8 cellular contexts compared by ENCODE assay signal in genomic region chr19:55606471-55606787, GRCh38. TPM values are rescaled to one million over a fixed set of nuclear protein-coding genes. Genes with fewer than 3 reads are reported as not detected.
DNase-seq lines count a peak whose midpoint lies in the region; ATAC-seq, FAIRE-seq and TF ChIP-seq lines count a peak whose summit lies in the region.

No MANE protein-coding gene starts in this region.

- no peak for TF ChIP-seq EP300 in GM12878 (IDR thresholded peaks at IDR 0.05; ENCODE audit: borderline replicate concordance in 1 of 2, control insufficient read depth in 1 of 2, low read depth in 2 of 2, low read length in 2 of 2)

- no peak overlapping the region for H2AFZ ChIP-seq in GM12878 (ENCODE audit: control insufficient read depth, low read depth, low read length)

- POLR2A ChIA-PET in GM12878 (lab: Charles Lee): interaction anchor here (0.6 to 2.4 kb wide), 13 partner anchors 18 to 199 kb away, joined by 3 to 21 read pairs (median 4); partner anchors contain the start of genes UBE2S, ZNF580, ZNF628 and ZNF784

- in situ Hi-C loops in GM12878 (cut with MboI): no loop called here

- H3K4me3 Mint-ChIP-seq in activated naive CD4-positive, alpha-beta T cell treated with anti-CD3 and anti-CD28 coated beads for 36 hours: peak overlapping the region; percentile 89
- H3K4me3 Mint-ChIP-seq in type B pancreatic cell: peak overlapping the region; percentile 99

- no peaks in the 10 kb centered on the region for H4K20me1 ChIP-seq in GM12878 (ENCODE audit: control insufficient read depth, insufficient read depth)

- peak overlapping the region; percentile 93 for H3K27ac Mint-ChIP-seq in activated naive CD4-positive, alpha-beta T cell treated with anti-CD3 and anti-CD28 coated beads for 36 hours
- H3K27ac Mint-ChIP-seq in type B pancreatic cell: peak overlapping the region; percentile 97

- RAD21 ChIA-PET in GM12878 (lab: Charles Lee; ENCODE audit: unreplicated experiment): interaction anchor here (0.7 to 3.3 kb wide), 12 partner anchors 14 to 326 kb away, joined by 3 to 29 read pairs (median 4); partner anchors contain the start of genes CCDC106, HSPBP1, ZNF628 and ZNF784

- DNase-seq in activated naive CD4-positive, alpha-beta T cell treated with anti-CD3 and anti-CD28 coated beads for 36 hours: no peak
- DNase-seq in activated naive CD4-positive, alpha-beta T cell treated with Interleukin-2 at 50 U/mL for 16 hours: no peak
- DNase-seq in GM12878 (ENCODE audit: low read depth, low spot score): no peak
- DNase-seq in lower lobe of right lung: no peak
- no peak for DNase-seq in type B pancreatic cell (ENCODE audit: extremely low spot score, unreplicated experiment)
- DNase-seq in Kasumi-1 (lab: John Stamatoyannopoulos, UW): no peak
- DNase-seq in GM20000 (ENCODE audit: low spot score): no peak

- H3K9me3 ChIP-seq in GM12878 (replicated peaks; ENCODE audit: control insufficient read depth, insufficient read depth, low read length) (peaks cover 2% of the 10 kb centered on the region; the same call in 1 of the 3 replicates), lower lobe of right lung (no peaks in the 10 kb centered on the region)

- SMC1A ChIA-PET in GM12878 (lab: Charles Lee; ENCODE audit: uncharacterized antibody, unreplicated experiment): interaction anchor here (0.8 to 2.2 kb wide), 13 partner anchors 8 to 130 kb away, joined by 3 to 10 read pairs (median 5); partner anchors contain the start of genes ZNF628 and ZNF784

- H3K27me3 ChIP-seq in GM12878 (replicated peaks in 1 of 2; ENCODE audit: control insufficient read depth in 2 of 2, insufficient read depth in 2 of 2, low read length in 1 of 2) (no peaks in the 10 kb centered on the region), lower lobe of right lung (ENCODE audit: low read depth) (no peaks in the 10 kb centered on the region)

- peaks cover 58% of the 10 kb centered on the region for H3K4me1 Mint-ChIP-seq in activated naive CD4-positive, alpha-beta T cell treated with anti-CD3 and anti-CD28 coated beads for 36 hours (ENCODE audit: low read depth)
- peaks cover 21% of the 10 kb centered on the region for H3K4me1 Mint-ChIP-seq in type B pancreatic cell (ENCODE audit: unreplicated experiment)

- H3K27ac ChIP-seq in GM12878 (ENCODE audit: control insufficient read depth, insufficient read depth) (peak overlapping the region; percentile 90; the same call in 1 of the 2 replicates), lower lobe of right lung (peak overlapping the region; percentile 92)

- H3K36me3 ChIP-seq in GM12878 (ENCODE audit: control insufficient read depth in 2 of 2, insufficient read depth in 2 of 2, low read length in 1 of 2) (peaks cover 0 to 12% of the 10 kb centered on the region in 2 experiments), lower lobe of right lung (peaks cover 39% of the 10 kb centered on the region)

- H3K4me2 ChIP-seq in GM12878 (ENCODE audit: control insufficient read depth, insufficient read depth): peak overlapping the region; percentile 86

- TF ChIP-seq RAD21 in GM12878 (IDR thresholded peaks at IDR 0.05; ENCODE audit: insufficient read depth, low read depth, low read length): no peak

- TF ChIP-seq CTCF in GM12878 (IDR thresholded peaks at IDR 0.05 in 2 of 3, conservative IDR thresholded peaks at IDR 0.05 in 1 of 3; ENCODE audit: control insufficient read depth in 2 of 3, extremely low read depth in 1 of 3, insufficient read depth in 1 of 3, low read depth in 3 of 3, low read length in 3 of 3): no peak
- TF ChIP-seq CTCF in lower lobe of right lung (IDR thresholded peaks at IDR 0.05): no peak
- peak; percentile 1 for TF ChIP-seq CTCF in type B pancreatic cell (conservative IDR thresholded peaks at IDR 0.05)
- TF ChIP-seq CTCF in GM20000 (IDR thresholded peaks at IDR 0.05; ENCODE audit: extremely low read depth, missing control alignments): no peak

- peak overlapping the region; percentile 77 for H3K9ac ChIP-seq in GM12878 (ENCODE audit: control insufficient read depth, insufficient read depth, low read length)

- no peak for FAIRE-seq in GM12878 (lab: Jason Lieb, UNC)

- peaks cover 29% of the 10 kb centered on the region for H3K79me2 ChIP-seq in GM12878 (ENCODE audit: control insufficient read depth, insufficient read depth, low read length)

- peaks cover 4% of the 10 kb centered on the region; the same call in 1 of the 2 replicates for H3K4me1 ChIP-seq in GM12878 (ENCODE audit: control insufficient read depth, insufficient read depth, low read length)
- H3K4me1 ChIP-seq in lower lobe of right lung: peaks cover 32% of the 10 kb centered on the region

- WGBS in GM12878 (ENCODE audit: insufficient coverage, insufficient replicate concordance, low lambda C conversion rate, missing lambda C conversion rate): 13% methylated on average over 12 of the region's 12 CpGs

- peaks cover 21% of the 10 kb centered on the region for H3K36me3 Mint-ChIP-seq in activated naive CD4-positive, alpha-beta T cell treated with anti-CD3 and anti-CD28 coated beads for 36 hours (ENCODE audit: low read depth)
- peaks cover 30% of the 10 kb centered on the region for H3K36me3 Mint-ChIP-seq in type B pancreatic cell

- no peaks in the 10 kb centered on the region for H3K27me3 Mint-ChIP-seq in activated naive CD4-positive, alpha-beta T cell treated with anti-CD3 and anti-CD28 coated beads for 36 hours (ENCODE audit: low read depth)
- H3K27me3 Mint-ChIP-seq in type B pancreatic cell: no peaks in the 10 kb centered on the region

- CTCF ChIA-PET in activated naive CD4-positive, alpha-beta T cell treated with anti-CD3 and anti-CD28 coated beads for 36 hours (lab: Charles Lee): interaction anchor here (0.5 to 3.0 kb wide), 17 partner anchors 11 to 186 kb away, joined by 3 to 41 read pairs (median 5); partner anchors contain the start of genes NAT14, ZNF579 and ZNF784
- CTCF ChIA-PET in GM12878 (lab: Yijun Ruan, JAX): interaction anchor here (0.6 to 4.6 kb wide), 22 partner anchors 12 to 267 kb away, joined by 3 to 76 read pairs (median 5); partner anchors contain the start of genes ISOC2, KMT5C, TMEM238 and U2AF2

- TF ChIP-seq POLR2A in GM12878 (IDR thresholded peaks at IDR 0.05; ENCODE audit: low read depth, low read length): peak; percentile 36; the same call in 1 of the 2 replicates

- H3K4me3 ChIP-seq in GM12878 (peak overlapping the region; percentile 69), lower lobe of right lung (peak overlapping the region; percentile 83)

- intact Hi-C loops in activated naive CD4-positive, alpha-beta T cell treated with anti-CD3 and anti-CD28 coated beads for 36 hours (cut with micrococcal nuclease): loop anchor here (1.0 to 10.0 kb wide), 5 partner anchors 36 to 462 kb away; partner anchors contain the start of genes ISOC2, TNNT1, U2AF2 and ZNF580
- intact Hi-C loops in GM12878 (cut with micrococcal nuclease; ENCODE audit: unreplicated experiment) (loop anchor here (1.0 kb wide), 1 partner anchor 89 kb away; no protein-coding TSS in a partner anchor), lower lobe of right lung (cut with DNase I) (no loop called here)

- no peaks in the 10 kb centered on the region for H3K9me3 Mint-ChIP-seq in activated naive CD4-positive, alpha-beta T cell treated with anti-CD3 and anti-CD28 coated beads for 36 hours
- no peaks in the 10 kb centered on the region for H3K9me3 Mint-ChIP-seq in type B pancreatic cell

- no TSS peak for BruUV-seq in GM12878 (replicated peaks; lab: Mats Ljungman, UMichigan)

- ATAC-seq in GM12878 (no peak), lower lobe of right lung (no peak), HG03439 (IDR thresholded peaks at IDR 0.05; ENCODE audit: unreplicated experiment) (no peak)

RNA-seq across cellular contexts. Expression of gene ZNF865, which starts 1.0 kb away (rescaled TPM):
- 10 to 100 TPM; 10.8 to 11.2 TPM for total RNA-seq in activated naive CD4-positive, alpha-beta T cell treated with anti-CD3 and anti-CD28 coated beads for 36 hours
- total RNA-seq in GM12878 (2013; cell fraction: nucleolus; rRNA removed): 9.9 and 10.4 TPM in 2 replicates
- total RNA-seq in GM12878 (2014; rRNA removed) (0.96 and 1.1 TPM in 2 replicates), GM12878 (2014; rRNA removed; fragmentation: Illumina TruSeq; extraction: Trizol) (0.78 and 0.85 TPM in 2 replicates), GM12878 (2021) (17.8 and 18.3 TPM in 2 replicates), lower lobe of right lung (16.5 TPM), type B pancreatic cell (ENCODE audit: low replicate concordance) (14.6 and 16.2 TPM in 2 replicates)
- 0.83 TPM for polyA plus RNA-seq in GM12878 (2011; ENCODE audit: low read depth)
- polyA plus RNA-seq in GM12878 (2011; rRNA removed) (0.49 and 1.5 TPM in 2 replicates), GM12878 (2014; fragmentation: Illumina TruSeq; extraction: Trizol) (0.24 and 1.2 TPM in 2 replicates), GM12878 (2014; fragmentation: Nextera tagmentation; extraction: Ambion mirVana) (under 1 TPM; 0.02 to 0.05 TPM), GM12878 (2014; rRNA removed) (7.6 and 9.8 TPM in 2 replicates), GM12878 (2016; fragmentation: Nextera tagmentation; extraction: Ambion mirVana) (under 1 TPM; 0.13 to 0.37 TPM)
- polyA plus RNA-seq in GM12878 (2011; cell fraction: cytosol; rRNA removed): 2.0 and 3.3 TPM in 2 replicates
- 7.5 and 10.9 TPM in 2 replicates for polyA plus RNA-seq in GM12878 (2011; cell fraction: nucleus; rRNA removed)
- polyA plus RNA-seq in GM12878 (2012): 6.5 and 7.1 TPM in 2 replicates
- 0.51 and 1.1 TPM in 2 replicates for polyA minus RNA-seq in GM12878 (2011; rRNA and poly(A)+ RNA removed)
- polyA minus RNA-seq in GM12878 (2011; cell fraction: cytosol; rRNA and poly(A)+ RNA removed): 2.9 and 4.3 TPM in 2 replicates
- 1.6 and 3.6 TPM in 2 replicates for polyA minus RNA-seq in GM12878 (2011; cell fraction: nucleus; rRNA and poly(A)+ RNA removed)

RNA-seq across cellular contexts. Expression of gene ZNF524, which starts 6.3 kb away (rescaled TPM):
- 10 to 100 TPM; 20.9 to 23.0 TPM for total RNA-seq in activated naive CD4-positive, alpha-beta T cell treated with anti-CD3 and anti-CD28 coated beads for 36 hours
- total RNA-seq in GM12878 (2013; cell fraction: nucleolus; rRNA removed): 10.3 and 13.5 TPM in 2 replicates
- total RNA-seq in GM12878 (2014; rRNA removed) (15.6 and 18.6 TPM in 2 replicates), GM12878 (2014; rRNA removed; fragmentation: Illumina TruSeq; extraction: Trizol) (3.7 and 3.8 TPM in 2 replicates), GM12878 (2021) (14.7 and 17.2 TPM in 2 replicates), lower lobe of right lung (33.4 TPM), type B pancreatic cell (ENCODE audit: low replicate concordance) (13.6 and 23.9 TPM in 2 replicates)
- polyA plus RNA-seq in GM12878 (2011; ENCODE audit: low read depth): 1.4 TPM
- polyA plus RNA-seq in GM12878 (2011; rRNA removed) (1.5 and 3.7 TPM in 2 replicates), GM12878 (2014; fragmentation: Illumina TruSeq; extraction: Trizol) (1.1 TPM in 1 of 2 replicates, not detected in the other), GM12878 (2014; fragmentation: Nextera tagmentation; extraction: Ambion mirVana) (under 1 TPM in 1 of 2 experiments, not detected in 1; 0.47 TPM), GM12878 (2014; rRNA removed) (13.9 and 15.0 TPM in 2 replicates), GM12878 (2016; fragmentation: Nextera tagmentation; extraction: Ambion mirVana) (10 to 100 TPM; 12.4 to 12.8 TPM)
- 7.5 and 14.6 TPM in 2 replicates for polyA plus RNA-seq in GM12878 (2011; cell fraction: cytosol; rRNA removed)
- polyA plus RNA-seq in GM12878 (2011; cell fraction: nucleus; rRNA removed): 17.2 and 20.1 TPM in 2 replicates
- polyA plus RNA-seq in GM12878 (2012): 7.8 and 10.7 TPM in 2 replicates
- polyA minus RNA-seq in GM12878 (2011; rRNA and poly(A)+ RNA removed): 1.1 and 3.7 TPM in 2 replicates
- 4.4 and 6.4 TPM in 2 replicates for polyA minus RNA-seq in GM12878 (2011; cell fraction: cytosol; rRNA and poly(A)+ RNA removed)
- polyA minus RNA-seq in GM12878 (2011; cell fraction: nucleus; rRNA and poly(A)+ RNA removed): 4.2 and 6.7 TPM in 2 replicates

RNA-seq across cellular contexts. Expression of gene FIZ1, which starts 7.1 kb away (rescaled TPM):
- total RNA-seq in activated naive CD4-positive, alpha-beta T cell treated with anti-CD3 and anti-CD28 coated beads for 36 hours: 10 to 100 TPM; 12.8 to 14.8 TPM
- total RNA-seq in GM12878 (2013; cell fraction: nucleolus; rRNA removed): 3.4 and 3.8 TPM in 2 replicates
- total RNA-seq in GM12878 (2014; rRNA removed) (4.6 and 5.0 TPM in 2 replicates), GM12878 (2014; rRNA removed; fragmentation: Illumina TruSeq; extraction: Trizol) (2.1 and 3.0 TPM in 2 replicates), GM12878 (2021) (14.6 and 16.8 TPM in 2 replicates), lower lobe of right lung (14.3 TPM), type B pancreatic cell (ENCODE audit: low replicate concordance) (18.4 and 22.4 TPM in 2 replicates)
- 3.8 TPM for polyA plus RNA-seq in GM12878 (2011; ENCODE audit: low read depth)
- polyA plus RNA-seq in GM12878 (2011; rRNA removed) (2.9 and 4.5 TPM in 2 replicates), GM12878 (2014; fragmentation: Illumina TruSeq; extraction: Trizol) (7.0 TPM in 2 replicates), GM12878 (2014; fragmentation: Nextera tagmentation; extraction: Ambion mirVana) (1 to 10 TPM in 1 of 2 experiments, under 1 TPM in 1; 0.60 to 1.5 TPM), GM12878 (2014; rRNA removed) (8.0 and 9.8 TPM in 2 replicates), GM12878 (2016; fragmentation: Nextera tagmentation; extraction: Ambion mirVana) (1 to 10 TPM; 1.4 to 3.9 TPM)
- polyA plus RNA-seq in GM12878 (2011; cell fraction: cytosol; rRNA removed): 4.9 and 5.3 TPM in 2 replicates
- 7.8 and 9.2 TPM in 2 replicates for polyA plus RNA-seq in GM12878 (2011; cell fraction: nucleus; rRNA removed)
- polyA plus RNA-seq in GM12878 (2012): 9.1 and 9.2 TPM in 2 replicates
- polyA minus RNA-seq in GM12878 (2011; rRNA and poly(A)+ RNA removed): 1.5 and 2.9 TPM in 2 replicates
- 2.9 and 3.2 TPM in 2 replicates for polyA minus RNA-seq in GM12878 (2011; cell fraction: cytosol; rRNA and poly(A)+ RNA removed)
- polyA minus RNA-seq in GM12878 (2011; cell fraction: nucleus; rRNA and poly(A)+ RNA removed): 1.5 and 3.6 TPM in 2 replicates

RNA-seq across cellular contexts. Expression of gene ZNF784, which starts 17.9 kb away (rescaled TPM):
- 1 to 10 TPM; 3.7 to 4.0 TPM for total RNA-seq in activated naive CD4-positive, alpha-beta T cell treated with anti-CD3 and anti-CD28 coated beads for 36 hours
- total RNA-seq in GM12878 (2013; cell fraction: nucleolus; rRNA removed): 3.6 and 5.3 TPM in 2 replicates
- total RNA-seq in GM12878 (2014; rRNA removed): 2.8 and 3.5 TPM in 2 replicates
- total RNA-seq in GM12878 (2014; rRNA removed; fragmentation: Illumina TruSeq; extraction: Trizol): 1.8 and 2.2 TPM in 2 replicates
- 5.2 and 5.3 TPM in 2 replicates for total RNA-seq in GM12878 (2021)
- polyA plus RNA-seq in GM12878 (2011; ENCODE audit: low read depth): 3.2 TPM
- polyA plus RNA-seq in GM12878 (2011; rRNA removed): 0.68 and 1.2 TPM in 2 replicates
- polyA plus RNA-seq in GM12878 (2011; cell fraction: cytosol; rRNA removed): 1.2 and 1.4 TPM in 2 replicates
- polyA plus RNA-seq in GM12878 (2011; cell fraction: nucleus; rRNA removed): 7.1 and 7.5 TPM in 2 replicates
- 4.8 and 6.3 TPM in 2 replicates for polyA plus RNA-seq in GM12878 (2012)
- polyA plus RNA-seq in GM12878 (2014; fragmentation: Illumina TruSeq; extraction: Trizol): 2.8 and 3.1 TPM in 2 replicates
- polyA plus RNA-seq in GM12878 (2014; fragmentation: Nextera tagmentation; extraction: Ambion mirVana): under 1 TPM; 0.10 to 0.97 TPM
- polyA plus RNA-seq in GM12878 (2014; rRNA removed): 3.5 and 4.4 TPM in 2 replicates
- 1 to 10 TPM; 1.1 to 1.4 TPM for polyA plus RNA-seq in GM12878 (2016; fragmentation: Nextera tagmentation; extraction: Ambion mirVana)
- 1.0 and 1.4 TPM in 2 replicates for polyA minus RNA-seq in GM12878 (2011; rRNA and poly(A)+ RNA removed)
- polyA minus RNA-seq in GM12878 (2011; cell fraction: cytosol; rRNA and poly(A)+ RNA removed): 0.80 and 1.1 TPM in 2 replicates
- polyA minus RNA-seq in GM12878 (2011; cell fraction: nucleus; rRNA and poly(A)+ RNA removed): 1.1 and 1.9 TPM in 2 replicates
- total RNA-seq in lower lobe of right lung: 7.1 TPM
- 9.4 and 9.6 TPM in 2 replicates for total RNA-seq in type B pancreatic cell (ENCODE audit: low replicate concordance)

RNA-seq across cellular contexts. Expression of gene ZNF579, which starts 25.8 kb away (rescaled TPM):
- total RNA-seq in activated naive CD4-positive, alpha-beta T cell treated with anti-CD3 and anti-CD28 coated beads for 36 hours: 1 to 10 TPM; 6.1 to 6.5 TPM
- 6.3 and 8.5 TPM in 2 replicates for total RNA-seq in GM12878 (2013; cell fraction: nucleolus; rRNA removed)
- 2.0 and 2.5 TPM in 2 replicates for total RNA-seq in GM12878 (2014; rRNA removed)
- 1.2 and 1.4 TPM in 2 replicates for total RNA-seq in GM12878 (2014; rRNA removed; fragmentation: Illumina TruSeq; extraction: Trizol)
- total RNA-seq in GM12878 (2021): 10.6 and 11.7 TPM in 2 replicates
- polyA plus RNA-seq in GM12878 (2011; ENCODE audit: low read depth): 0.52 TPM
- polyA plus RNA-seq in GM12878 (2011; rRNA removed): 1.1 and 1.6 TPM in 2 replicates
- 1.1 and 1.3 TPM in 2 replicates for polyA plus RNA-seq in GM12878 (2011; cell fraction: cytosol; rRNA removed)
- polyA plus RNA-seq in GM12878 (2011; cell fraction: nucleus; rRNA removed): 15.2 and 37.1 TPM in 2 replicates
- polyA plus RNA-seq in GM12878 (2012): 7.8 and 9.0 TPM in 2 replicates
- polyA plus RNA-seq in GM12878 (2014; fragmentation: Illumina TruSeq; extraction: Trizol): 2.0 and 2.6 TPM in 2 replicates
- polyA plus RNA-seq in GM12878 (2014; fragmentation: Nextera tagmentation; extraction: Ambion mirVana): under 1 TPM; 0.11 to 0.35 TPM
- polyA plus RNA-seq in GM12878 (2014; rRNA removed): 5.2 and 7.5 TPM in 2 replicates
- polyA plus RNA-seq in GM12878 (2016; fragmentation: Nextera tagmentation; extraction: Ambion mirVana): 1 to 10 TPM in 1 of 2 experiments, under 1 TPM in 1; 0.43 to 1.5 TPM
- 1.8 and 3.7 TPM in 2 replicates for polyA minus RNA-seq in GM12878 (2011; rRNA and poly(A)+ RNA removed)
- polyA minus RNA-seq in GM12878 (2011; cell fraction: cytosol; rRNA and poly(A)+ RNA removed): 2.8 and 4.0 TPM in 2 replicates
- 1.8 and 11.5 TPM in 2 replicates for polyA minus RNA-seq in GM12878 (2011; cell fraction: nucleus; rRNA and poly(A)+ RNA removed)
- 12.7 TPM for total RNA-seq in lower lobe of right lung
- total RNA-seq in type B pancreatic cell (ENCODE audit: low replicate concordance): 21.1 and 23.9 TPM in 2 replicates
